ENCODE assay signal across 7 cellular contexts in the genomic region with DNA sequence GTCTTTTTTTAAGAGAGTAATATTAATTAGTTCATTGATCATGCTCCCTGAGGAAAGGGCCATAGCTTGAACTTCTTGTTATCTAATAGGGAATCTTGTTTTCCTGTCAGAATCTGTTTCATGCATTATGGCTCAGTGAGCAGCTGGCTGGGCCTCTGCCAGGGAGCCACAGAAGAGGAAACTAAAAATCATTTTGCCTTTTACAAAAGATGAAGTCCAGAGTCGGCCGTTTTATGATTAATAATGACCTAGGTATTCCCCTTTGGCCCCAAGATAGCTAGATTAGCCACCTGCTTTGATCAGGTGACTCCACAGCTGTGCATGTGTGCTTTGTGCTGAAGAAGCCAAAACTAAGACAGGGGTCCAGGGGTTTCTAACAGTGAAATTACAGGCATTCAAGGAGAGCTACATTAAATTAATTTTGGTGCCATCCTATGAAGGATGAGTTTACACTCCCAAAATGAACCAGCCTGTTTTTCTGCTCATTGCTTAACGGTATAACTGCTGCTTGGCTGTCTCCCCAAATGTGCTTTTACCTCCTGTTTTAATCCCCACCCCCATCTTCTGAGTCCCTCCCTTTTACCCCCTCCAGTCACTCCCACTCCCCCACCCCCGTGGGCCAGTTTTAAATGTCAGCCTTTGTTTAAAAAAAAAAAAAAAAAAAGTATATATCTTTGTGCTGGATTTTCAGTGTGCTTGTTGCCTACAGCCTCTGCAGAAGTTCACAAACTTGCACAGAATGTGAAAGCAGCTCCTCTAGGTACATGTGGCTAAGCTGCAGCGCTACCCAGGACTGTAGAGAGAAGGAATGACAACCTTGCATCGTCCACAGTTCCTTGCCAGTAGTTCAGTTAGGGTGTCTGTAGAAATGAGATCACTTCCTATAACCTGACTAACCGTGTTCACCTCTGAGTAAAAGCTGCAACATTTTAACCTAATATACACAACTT.
DNase-seq lines count a peak whose midpoint lies in the region; ATAC-seq, FAIRE-seq and TF ChIP-seq lines count a peak whose summit lies in the region.

No MANE protein-coding gene starts in this region.

- peaks cover 63% of the 10 kb centered on the region for H3K4me1 Mint-ChIP-seq in T-helper 2 cell treated with Interferon-gamma antibody and Interleukin-4, amounts not matched to agents 5 μg/mL and 100 μg/mL, for 36 hours (ENCODE audit: low read depth)

- H3K27ac Mint-ChIP-seq in T-helper 2 cell treated with Interferon-gamma antibody and Interleukin-4, amounts not matched to agents 5 μg/mL and 100 μg/mL, for 36 hours: peak overlapping the region; percentile 97

- H3K9me3 Mint-ChIP-seq in T-helper 2 cell treated with Interferon-gamma antibody and Interleukin-4, amounts not matched to agents 5 μg/mL and 100 μg/mL, for 36 hours: peaks cover 13% of the 10 kb centered on the region

- ATAC-seq in GM19438 (IDR thresholded peaks at IDR 0.05; ENCODE audit: low read depth, unreplicated experiment): peak; percentile 39
- peak; percentile 32 for ATAC-seq in HG03378 (IDR thresholded peaks at IDR 0.05; ENCODE audit: unreplicated experiment)

- peak overlapping the region; percentile 74 for H3K4me3 Mint-ChIP-seq in T-helper 2 cell treated with Interferon-gamma antibody and Interleukin-4, amounts not matched to agents 5 μg/mL and 100 μg/mL, for 36 hours

- peak; percentile 77 for TF ChIP-seq POLR2A in GM12891 (IDR thresholded peaks at IDR 0.05; ENCODE audit: low read depth, low read length)

- peak; percentile 97 for FAIRE-seq in GM12891 (lab: Jason Lieb, UNC)

- no peak for DNase-seq in GM12891 (ENCODE audit: insufficient read length, low spot score)
- DNase-seq in T-helper 2 cell treated with Interferon-gamma antibody and Interleukin-4, amounts not matched to agents 5 μg/mL and 100 μg/mL, for 36 hours (ENCODE audit: low spot score): peak; percentile 39
- DNase-seq in left kidney (ENCODE audit: low read depth, low spot score): peak; percentile 32
- no peak for DNase-seq in cerebellar cortex (ENCODE audit: low spot score)
- DNase-seq in posterior vena cava (ENCODE audit: low spot score): no peak

- intact Hi-C loops in posterior vena cava (cut with DNase I): no loop called here

- peaks cover 39% of the 10 kb centered on the region for H3K36me3 Mint-ChIP-seq in T-helper 2 cell treated with Interferon-gamma antibody and Interleukin-4, amounts not matched to agents 5 μg/mL and 100 μg/mL, for 36 hours (ENCODE audit: low read depth)

- H3K27me3 Mint-ChIP-seq in T-helper 2 cell treated with Interferon-gamma antibody and Interleukin-4, amounts not matched to agents 5 μg/mL and 100 μg/mL, for 36 hours (ENCODE audit: low read depth): no peaks in the 10 kb centered on the region

TF ChIP-seq in GM12891, 5 proteins besides CTCF, POLR2A, EP300 and RAD21:
- TF ChIP-seq POLR2AphosphoS5 (IDR thresholded peaks at IDR 0.05; ENCODE audit: low read depth, low read length): peak; percentile 71
- 0 out of 2 replicates have a peak, but pooled peaks have one; percentile 25 for TF ChIP-seq SPI1 (IDR thresholded peaks at IDR 0.05; ENCODE audit: low read depth, low read length)
- no peak for TF ChIP-seq PAX5 (IDR thresholded peaks at IDR 0.05; ENCODE audit: insufficient read depth, low read length, severe bottlenecking)
- peak; percentile 67; the same call in 1 of the 2 replicates for TF ChIP-seq TAF1 (IDR thresholded peaks at IDR 0.05; ENCODE audit: low read depth, low read length)
- no peak for TF ChIP-seq POU2F2 (IDR thresholded peaks at IDR 0.05; ENCODE audit: low read depth, low read length)

Comparison
In these comparisons a context has a peak if more than half of its experiments do, and no peak if none do; other contexts are left out.
1. DNase-seq: peak in T-helper 2 cell treated with Interferon-gamma antibody and Interleukin-4, amounts not matched to agents 5 μg/mL and 100 μg/mL, for 36 hours (single experiment) and left kidney (single experiment); none in GM12891 (single experiment), cerebellar cortex (single experiment) and posterior vena cava (single experiment).